Comparison of ENCODE assay signal across 19 cellular contexts in genomic region chr21:25984538-25984937, GRCh38.
DNase-seq lines count a peak whose midpoint lies in the region; ATAC-seq, FAIRE-seq and TF ChIP-seq lines count a peak whose summit lies in the region.
"Had no signal": no experiment of that assay in that cellular context is flagged by ENCODE, and none has a peak within 500 bp of the region (broad histone marks: within the 10 kb centered on the region; RNA-seq: fewer than 3 reads in every experiment).

No MANE protein-coding gene starts in this region.

- H3K4me1 ChIP-seq in heart right ventricle, result peaks cover 0 to 49% (median 31%) of the 10 kb centered on the region in 9 donors

- DNase-seq in heart right ventricle (no peak), left cardiac atrium (no peak), superior temporal gyrus (ENCODE audit: extremely low spot score) (peak; percentile 55), GF-D8 (lab: John Stamatoyannopoulos, UW) (no peak), SHP77 treated with DMSO at 0.1 percent for 48 hours (lab: John Stamatoyannopoulos, UW) (no peak)
- DNase-seq in activated CD4-positive, alpha-beta T cell treated with anti-CD3 and anti-CD28 coated beads for 48 hours, result no peak
- DNase-seq: 8988T; ACHN; Calu3; CD4-positive, CD25-positive, alpha-beta regulatory T cell; DMS 273 treated with DMSO at 0.1 percent for 48 hours; DMS79 treated with DMSO at 0.1 percent for 48 hours; EL; H7 had no signal

- ATAC-seq in heart right ventricle (no peak), left cardiac atrium (no peak)

- WGBS in heart right ventricle, 2 donors, result 85 to 86% methylated on average over 1 of the region's 1 CpG

- intact Hi-C loops in heart right ventricle (cut with DNase I), result loop anchor here in 2 of 10 donors (5.0 to 10.0 kb wide), 3 partner anchors 57 to 183 kb away; no protein-coding TSS in a partner anchor
- intact Hi-C loops in left cardiac atrium (cut with DNase I), result no loop called here

- peaks cover 0 to 46% (median 6%) of the 10 kb centered on the region in 9 donors for H3K36me3 ChIP-seq in heart right ventricle

- H3K27me3 ChIP-seq in heart right ventricle, result no peaks in the 10 kb centered on the region
- H3K27me3 ChIP-seq: BLaER1 treated with 17β-estradiol and CSF1 and Interleukin-3, amounts not matched to agents 10 nM and 100 nM had no signal

- TF ChIP-seq CTCF in heart right ventricle (IDR thresholded peaks at IDR 0.05), result no peak

- H3K9me3 ChIP-seq in heart right ventricle, result no peaks in the 10 kb centered on the region
- H3K9me3 ChIP-seq: BLaER1 treated with 17β-estradiol and CSF1 and Interleukin-3, amounts not matched to agents 10 nM and 100 nM had no signal

- peak; percentile 38 for FAIRE-seq in colon (lab: Jason Lieb, UNC)
- FAIRE-seq in islet of Langerhans (lab: Jason Lieb, UNC), result peak; percentile 71

- peak overlapping the region in 7 of 10 donors; percentile 35 to 67 (median 55) for H3K27ac ChIP-seq in heart right ventricle
- H3K27ac ChIP-seq: BLaER1 treated with 17β-estradiol and CSF1 and Interleukin-3, amounts not matched to agents 10 nM and 100 nM; HL-60 had no signal

- H3K4me3 ChIP-seq in heart right ventricle, result no peak overlapping the region
- H3K4me3 ChIP-seq: BLaER1 treated with 17β-estradiol and CSF1 and Interleukin-3, amounts not matched to agents 10 nM and 100 nM; GM23338 had no signal
